9 cellular contexts compared by ENCODE assay signal in genomic region chr19:508204-509150, GRCh38. TPM values are rescaled to one million over a fixed set of nuclear protein-coding genes. Genes with fewer than 3 reads are reported as not detected.
DNase-seq lines count a peak whose midpoint lies in the region; ATAC-seq, FAIRE-seq and TF ChIP-seq lines count a peak whose summit lies in the region.
"Had no signal": no experiment of that assay in that cellular context is flagged by ENCODE, and none has a peak within 500 bp of the region (broad histone marks: within the 10 kb centered on the region; RNA-seq: fewer than 3 reads in every experiment).

No MANE protein-coding gene starts in this region.

- H3K4me3 ChIP-seq in GM23338, result peak overlapping the region; percentile 81
- peak overlapping the region; percentile 86 for H3K4me3 ChIP-seq in skeletal muscle satellite cell (ENCODE audit: low read length)

- H3K27ac Mint-ChIP-seq in GM23338 (no peak overlapping the region), glutamatergic neuron (ENCODE audit: unreplicated experiment) (peak overlapping the region; percentile 86)

- H3K9me3 Mint-ChIP-seq in GM23338, result peaks cover 11% of the 10 kb centered on the region
- peaks cover 10% of the 10 kb centered on the region for H3K9me3 Mint-ChIP-seq in glutamatergic neuron (ENCODE audit: unreplicated experiment)

- H3K27ac ChIP-seq in GM23338 (ENCODE audit: low read depth) (no peak overlapping the region), VCaP (peak overlapping the region; percentile 82; the same call in 1 of the 2 replicates)

- peak overlapping the region; percentile 98 for H3K4me2 ChIP-seq in GM23338
- H3K4me2 ChIP-seq in skeletal muscle satellite cell (ENCODE audit: low read length), result peak overlapping the region; percentile 86

- H3K4me1 ChIP-seq in GM23338 (ENCODE audit: insufficient read depth) (peaks cover 13% of the 10 kb centered on the region; the same call in 1 of the 2 replicates), skeletal muscle satellite cell (ENCODE audit: control insufficient read depth, insufficient read depth, low read length) (peaks cover 20% of the 10 kb centered on the region)

- no peaks in the 10 kb centered on the region for H4K20me1 ChIP-seq in GM23338 (replicated peaks; ENCODE audit: insufficient read depth)

- H3K4me3 Mint-ChIP-seq in GM23338 (peak overlapping the region; percentile 85), glutamatergic neuron (ENCODE audit: unreplicated experiment) (peak overlapping the region; percentile 96)

- TF ChIP-seq CTCF in GM23338 (conservative IDR thresholded peaks at IDR 0.05; ENCODE audit: low read depth in 2 of 2) (no peak), VCaP (conservative IDR thresholded peaks at IDR 0.05) (no peak), glutamatergic neuron (IDR thresholded peaks at IDR 0.05; ENCODE audit: partially characterized antibody, unreplicated experiment) (no peak)

- H2AFZ ChIP-seq in GM23338, result no peak overlapping the region

- H3K9ac ChIP-seq in skeletal muscle satellite cell (ENCODE audit: low read depth, low read length), result peak overlapping the region; percentile 90

- no peaks in the 10 kb centered on the region for H3K79me2 ChIP-seq in GM23338 (replicated peaks; ENCODE audit: insufficient read depth)

- no peaks in the 10 kb centered on the region for H3K9me2 ChIP-seq in GM23338 (ENCODE audit: insufficient read depth)

- H3F3A ChIP-seq in GM23338 (replicated peaks; ENCODE audit: low read depth), result peaks cover 21% of the 10 kb centered on the region; the same call in 1 of the 2 replicates

- no peaks in the 10 kb centered on the region for H3K9me3 ChIP-seq in skeletal muscle satellite cell (replicated peaks; ENCODE audit: low read length)

- H3K36me3 Mint-ChIP-seq in GM23338 (ENCODE audit: low read depth) (peaks cover 21% of the 10 kb centered on the region), glutamatergic neuron (ENCODE audit: unreplicated experiment) (no peaks in the 10 kb centered on the region)

- no peak for TF ChIP-seq POLR2A in GM12892 (IDR thresholded peaks at IDR 0.05; ENCODE audit: low read depth, low read length)

- H3K27me3 Mint-ChIP-seq in GM23338 (ENCODE audit: insufficient read depth, low read depth, poor library complexity) (peaks cover 23% of the 10 kb centered on the region), glutamatergic neuron (ENCODE audit: unreplicated experiment) (peaks cover 12% of the 10 kb centered on the region)

- H3K4me1 Mint-ChIP-seq in GM23338 (peaks cover 20% of the 10 kb centered on the region), glutamatergic neuron (ENCODE audit: low read depth, unreplicated experiment) (peaks cover 6% of the 10 kb centered on the region)

- H3K36me3 ChIP-seq in GM23338 (ENCODE audit: insufficient read depth) (no peaks in the 10 kb centered on the region; the same call in 1 of the 2 replicates), skeletal muscle satellite cell (ENCODE audit: insufficient read depth, low read length) (peaks cover 3% of the 10 kb centered on the region)

- no peak for DNase-seq in GM23338 (ENCODE audit: low spot score)
- no peak for DNase-seq in glutamatergic neuron
- no peak for DNase-seq in GF-D8 (lab: John Stamatoyannopoulos, UW)
- DNase-seq in GM12892 (ENCODE audit: insufficient read length), result no peak

- FAIRE-seq in GM12892 (lab: Jason Lieb, UNC), result no peak

- ATAC-seq in GM23338 (no peak), GM19395 (IDR thresholded peaks at IDR 0.05; ENCODE audit: unreplicated experiment) (no peak), HG02981 (IDR thresholded peaks at IDR 0.05; ENCODE audit: unreplicated experiment) (no peak)

- H3K27me3 ChIP-seq in GM23338 (ENCODE audit: insufficient read depth) (no peaks in the 10 kb centered on the region), skeletal muscle satellite cell (ENCODE audit: control insufficient read depth, insufficient read depth, low read length) (no peaks in the 10 kb centered on the region)

TF ChIP-seq in GM23338, 12 proteins besides CTCF, POLR2A, EP300 and RAD21:
- TF ChIP-seq ETS1 (IDR thresholded peaks at IDR 0.05) (no peak), NANOG (IDR thresholded peaks at IDR 0.05; ENCODE audit: borderline replicate concordance) (no peak), ZNF331 (CRISPR knock-in tag; IDR thresholded peaks at IDR 0.05; ENCODE audit: low read depth) (no peak)

RNA-seq across cellular contexts. Expression of gene TPGS1, which starts 1.2 kb away (rescaled TPM):
- total RNA-seq in GM23338 (2014; rRNA removed; shearing (Covaris generic)), result 29.0 and 38.4 TPM in 2 replicates
- 11.9 and 14.9 TPM in 2 replicates for polyA plus RNA-seq in GM23338 (2016; fragmentation: Nextera tagmentation; extraction: Ambion mirVana)
- total RNA-seq in glutamatergic neuron (ENCODE audit: unreplicated experiment), result 20.0 TPM
- 32.7 and 35.4 TPM in 2 replicates for total RNA-seq in skeletal muscle satellite cell (2012; rRNA removed)
- 0.51 TPM for polyA plus RNA-seq in GM12892 (2012; ENCODE audit: missing spikeins)

RNA-seq across cellular contexts. Expression of gene MADCAM1, which starts 12.2 kb away (rescaled TPM):
- 1.0 and 2.5 TPM in 2 replicates for total RNA-seq in GM23338 (2014; rRNA removed; shearing (Covaris generic))
- polyA plus RNA-seq in GM23338 (2016; fragmentation: Nextera tagmentation; extraction: Ambion mirVana), result 2.1 and 3.3 TPM in 2 replicates
- 1.7 TPM for total RNA-seq in glutamatergic neuron (ENCODE audit: unreplicated experiment)
- 0.22 TPM in 1 of 2 replicates, not detected in the other for total RNA-seq in skeletal muscle satellite cell (2012; rRNA removed)
- not detected for polyA plus RNA-seq in GM12892 (2012; ENCODE audit: missing spikeins)

RNA-seq across cellular contexts. Expression of gene CDC34, which starts 23.1 kb away (rescaled TPM):
- 146 and 148 TPM in 2 replicates for total RNA-seq in GM23338 (2014; rRNA removed; shearing (Covaris generic))
- polyA plus RNA-seq in GM23338 (2016; fragmentation: Nextera tagmentation; extraction: Ambion mirVana), result 114 and 118 TPM in 2 replicates
- total RNA-seq in glutamatergic neuron (ENCODE audit: unreplicated experiment), result 136 TPM
- 42.3 and 47.2 TPM in 2 replicates for total RNA-seq in skeletal muscle satellite cell (2012; rRNA removed)
- 22.1 TPM for polyA plus RNA-seq in GM12892 (2012; ENCODE audit: missing spikeins)

RNA-seq across cellular contexts. Expression of gene GZMM, which starts 35.4 kb away (rescaled TPM):
- not detected in 2 replicates for total RNA-seq in GM23338 (2014; rRNA removed; shearing (Covaris generic))
- polyA plus RNA-seq in GM23338 (2016; fragmentation: Nextera tagmentation; extraction: Ambion mirVana), result 0.29 TPM in 1 of 2 replicates, not detected in the other
- 0.47 TPM for total RNA-seq in glutamatergic neuron (ENCODE audit: unreplicated experiment)
- 0.22 TPM in 1 of 2 replicates, not detected in the other for total RNA-seq in skeletal muscle satellite cell (2012; rRNA removed)
- polyA plus RNA-seq in GM12892 (2012; ENCODE audit: missing spikeins), result not detected

RNA-seq across cellular contexts. Expression of gene SHC2, which starts 47.6 kb away (rescaled TPM):
- 2.9 and 4.6 TPM in 2 replicates for total RNA-seq in GM23338 (2014; rRNA removed; shearing (Covaris generic))
- 2.2 and 2.6 TPM in 2 replicates for polyA plus RNA-seq in GM23338 (2016; fragmentation: Nextera tagmentation; extraction: Ambion mirVana)
- total RNA-seq in glutamatergic neuron (ENCODE audit: unreplicated experiment), result 343 TPM
- under 0.01 TPM in 1 of 2 replicates, not detected in the other for total RNA-seq in skeletal muscle satellite cell (2012; rRNA removed)
- not detected for polyA plus RNA-seq in GM12892 (2012; ENCODE audit: missing spikeins)
- total RNA-seq: activated CD8-positive, alpha-beta memory T cell treated with anti-CD3 and anti-CD28 coated beads for 36 hours had no signal
